ENCODE assay signal across 25 cellular contexts in genomic region chr2:185745864-185746859, GRCh38. TPM values are rescaled to one million over a fixed set of nuclear protein-coding genes. Genes with fewer than 3 reads are reported as not detected.
DNase-seq lines count a peak whose midpoint lies in the region; ATAC-seq, FAIRE-seq and TF ChIP-seq lines count a peak whose summit lies in the region.
"Had no signal": no experiment of that assay in that cellular context is flagged by ENCODE, and none has a peak within 500 bp of the region (broad histone marks: within the 10 kb centered on the region; RNA-seq: fewer than 3 reads in every experiment).

No MANE protein-coding gene starts in this region.

- WGBS in K562 (ENCODE audit: insufficient coverage, low coverage, missing lambda C conversion rate), result 2% methylated on average over 5 of the region's 5 CpGs
- 98% methylated on average over 5 of the region's 5 CpGs for WGBS in smooth muscle cell (ENCODE audit: low lambda C conversion rate)
- 82 to 91% methylated on average over 5 of the region's 5 CpGs for WGBS in lower leg skin, 2 donors

- no peaks in the 10 kb centered on the region for H3K4me1 Mint-ChIP-seq in activated CD4-positive, alpha-beta memory T cell treated with anti-CD3 and anti-CD28 coated beads for 36 hours (ENCODE audit: low read depth)

- POLR2A ChIA-PET in K562 (lab: Yijun Ruan, JAX), result no interaction called here
- POLR2A ChIA-PET in activated CD4-positive, alpha-beta memory T cell treated with anti-CD3 and anti-CD28 coated beads for 36 hours (lab: Charles Lee), result no interaction called here

- H4K20me1 ChIP-seq in K562 (replicated peaks; ENCODE audit: control insufficient read depth, insufficient read depth, low read length), result no peaks in the 10 kb centered on the region
- H4K20me1 ChIP-seq in smooth muscle cell (ENCODE audit: low read depth), result no peaks in the 10 kb centered on the region
- H4K20me1 ChIP-seq: BLaER1 had no signal

- DNase-seq in H54 (ENCODE audit: insufficient read length, low spot score) (no peak), K562 (ENCODE audit: extremely low read depth in 1 of 4, low spot score in 3 of 4) (no peak), left colon (no peak), smooth muscle cell (lab: John Stamatoyannopoulos, UW; ENCODE audit: unreplicated experiment) (no peak), Right ventricle myocardium inferior (ENCODE audit: missing footprints) (no peak), lower leg skin (ENCODE audit: low spot score in 2 of 2) (no peak), Peyer's patch (no peak)
- no peak for DNase-seq in activated CD4-positive, alpha-beta memory T cell treated with anti-CD3 and anti-CD28 coated beads for 36 hours
- DNase-seq: ACHN; CD4-positive, alpha-beta T cell; COR-L47; DMS 273 treated with DMSO at 0.1 percent for 48 hours; GOT3; KBM-7; NCI-H1092 treated with DMSO at 0.1 percent for 48 hours; NCI-H1436 treated with DMSO at 0.1 percent for 48 hours; NCI-H1930; NCI-H2227 treated with DMSO at 0.1 percent for 48 hours; NCI-H510A; NCI-H748 treated with DMSO at 0.1 percent for 48 hours had no signal

- ATAC-seq in K562, result no peak
- ATAC-seq in left colon, result peak; percentile 88
- no peak for ATAC-seq in Right ventricle myocardium inferior
- ATAC-seq: HCT116, Panc1 had no signal

- H3F3A ChIP-seq in smooth muscle cell (ENCODE audit: low read depth), result no peaks in the 10 kb centered on the region

- no peak for TF ChIP-seq EP300 in K562 (IDR thresholded peaks at IDR 0.05; ENCODE audit: low read length)

- in situ Hi-C loops in K562 (cut with MboI), result no loop called here

- H3K27ac ChIP-seq in K562 (ENCODE audit: extremely low read depth, low read depth, low read length) (no peak overlapping the region), smooth muscle cell (ENCODE audit: low read depth) (no peak overlapping the region), Peyer's patch (no peak overlapping the region)
- H3K27ac ChIP-seq: BLaER1 had no signal

- BruUV-seq in K562 (replicated peaks; lab: Mats Ljungman, UMichigan), result no TSS peak

- FAIRE-seq in H54 (lab: Jason Lieb, UNC) (peak; percentile 36), K562 (lab: Jason Lieb, UNC) (no peak)
- FAIRE-seq: GM12892 had no signal

- TF ChIP-seq RAD21 in K562 (CRISPR knock-in tag; conservative IDR thresholded peaks at IDR 0.05 in 1 of 2, IDR thresholded peaks at IDR 0.05 in 1 of 2), result no peak

- H3K4me3 Mint-ChIP-seq in activated CD4-positive, alpha-beta memory T cell treated with anti-CD3 and anti-CD28 coated beads for 36 hours, result no peak overlapping the region
- H3K4me3 Mint-ChIP-seq: CD4-positive, alpha-beta T cell had no signal

- H3K36me3 ChIP-seq in K562 (ENCODE audit: control insufficient read depth, insufficient read depth, low read length) (no peaks in the 10 kb centered on the region), smooth muscle cell (ENCODE audit: low read depth) (no peaks in the 10 kb centered on the region), Peyer's patch (no peaks in the 10 kb centered on the region)
- H3K36me3 ChIP-seq: BLaER1 had no signal

- intact Hi-C loops in K562 (cut with micrococcal nuclease) (no loop called here), left colon (cut with DNase I, micrococcal nuclease) (no loop called here), Right ventricle myocardium inferior (cut with DNase I) (no loop called here), lower leg skin (cut with DNase I; ENCODE audit: low total_unique reads) (no loop called here)
- intact Hi-C loops in activated CD4-positive, alpha-beta memory T cell treated with anti-CD3 and anti-CD28 coated beads for 36 hours (cut with micrococcal nuclease), result no loop called here

- H3K9me3 ChIP-seq in K562 (replicated peaks; ENCODE audit: control insufficient read depth, insufficient read depth, low read depth, low read length), result no peaks in the 10 kb centered on the region
- H3K9me3 ChIP-seq in smooth muscle cell (replicated peaks; ENCODE audit: low read depth), result no peaks in the 10 kb centered on the region
- H3K9me3 ChIP-seq in Peyer's patch, result no peaks in the 10 kb centered on the region
- H3K9me3 ChIP-seq: BLaER1 had no signal

- no peak overlapping the region for H3K27ac Mint-ChIP-seq in activated CD4-positive, alpha-beta memory T cell treated with anti-CD3 and anti-CD28 coated beads for 36 hours
- H3K27ac Mint-ChIP-seq: CD4-positive, alpha-beta T cell had no signal

- H3K79me2 ChIP-seq in K562 (ENCODE audit: control insufficient read depth, insufficient read depth, low read length) (no peaks in the 10 kb centered on the region), smooth muscle cell (ENCODE audit: low read depth) (no peaks in the 10 kb centered on the region)

- H3K9ac ChIP-seq in K562 (ENCODE audit: insufficient read depth in 1 of 2, low read depth in 2 of 2, low read length in 2 of 2) (no peak overlapping the region), smooth muscle cell (ENCODE audit: low read depth) (no peak overlapping the region)
- H3K9ac ChIP-seq: BLaER1 had no signal

- TF ChIP-seq POLR2A in H54 (IDR thresholded peaks at IDR 0.05; ENCODE audit: low read depth, low read length), result no peak
- no peak for TF ChIP-seq POLR2A in K562 (conservative IDR thresholded peaks at IDR 0.05)
- no peak for TF ChIP-seq POLR2A in lower leg skin (IDR thresholded peaks at IDR 0.05)
- TF ChIP-seq POLR2A in Peyer's patch (IDR thresholded peaks at IDR 0.05), result no peak

- no peak overlapping the region for H3K4me2 ChIP-seq in K562 (ENCODE audit: insufficient read depth, low read length)
- H3K4me2 ChIP-seq in smooth muscle cell, result no peak overlapping the region
- H3K4me2 ChIP-seq: BLaER1 had no signal

- CTCF ChIA-PET in K562 (lab: Yijun Ruan, JAX; ENCODE audit: low intra/inter-chr PET ratio), result no interaction called here
- CTCF ChIA-PET in activated CD4-positive, alpha-beta memory T cell treated with anti-CD3 and anti-CD28 coated beads for 36 hours (lab: Charles Lee), result no interaction called here

- H2AFZ ChIP-seq in K562 (ENCODE audit: low read depth, low read length) (no peak overlapping the region), smooth muscle cell (ENCODE audit: low read depth) (no peak overlapping the region)

- no peaks in the 10 kb centered on the region for H3K27me3 Mint-ChIP-seq in activated CD4-positive, alpha-beta memory T cell treated with anti-CD3 and anti-CD28 coated beads for 36 hours
- H3K27me3 Mint-ChIP-seq: CD4-positive, alpha-beta T cell had no signal

- H3K27me3 ChIP-seq in K562 (ENCODE audit: control insufficient read depth in 2 of 2, insufficient read depth in 2 of 2, low read length in 2 of 2) (no peaks in the 10 kb centered on the region), smooth muscle cell (ENCODE audit: low read depth) (no peaks in the 10 kb centered on the region), Peyer's patch (no peaks in the 10 kb centered on the region)
- H3K27me3 ChIP-seq: BLaER1 had no signal

- TF ChIP-seq CTCF in K562 (IDR thresholded peaks at IDR 0.05 in 2 of 3, conservative IDR thresholded peaks at IDR 0.05 in 1 of 3; ENCODE audit: insufficient read depth in 2 of 3, low read depth in 1 of 3, low read length in 3 of 3), result no peak
- TF ChIP-seq CTCF in smooth muscle cell (IDR thresholded peaks at IDR 0.05; ENCODE audit: borderline replicate concordance, insufficient read depth, poor library complexity, severe bottlenecking), result no peak
- no peak for TF ChIP-seq CTCF in lower leg skin (IDR thresholded peaks at IDR 0.05)
- no peak for TF ChIP-seq CTCF in Peyer's patch (IDR thresholded peaks at IDR 0.05)

- peaks cover 10% of the 10 kb centered on the region for H3K9me3 Mint-ChIP-seq in activated CD4-positive, alpha-beta memory T cell treated with anti-CD3 and anti-CD28 coated beads for 36 hours

- H3K9me1 ChIP-seq in K562 (ENCODE audit: control insufficient read depth, insufficient read depth, low read length), result no peaks in the 10 kb centered on the region

- H3K4me1 ChIP-seq in K562 (replicated peaks in 1 of 2; ENCODE audit: control insufficient read depth in 2 of 2, insufficient read depth in 2 of 2, low read length in 2 of 2) (no peaks in the 10 kb centered on the region), smooth muscle cell (ENCODE audit: low read depth) (no peaks in the 10 kb centered on the region), Peyer's patch (no peaks in the 10 kb centered on the region)
- H3K4me1 ChIP-seq: BLaER1 had no signal

- H3K36me3 Mint-ChIP-seq in activated CD4-positive, alpha-beta memory T cell treated with anti-CD3 and anti-CD28 coated beads for 36 hours, result no peaks in the 10 kb centered on the region

- H3K4me3 ChIP-seq in K562, result no peak overlapping the region
- peak overlapping the region; percentile 8 for H3K4me3 ChIP-seq in smooth muscle cell
- H3K4me3 ChIP-seq in lower leg skin (ENCODE audit: low read depth, poor library complexity, severe bottlenecking), result no peak overlapping the region
- H3K4me3 ChIP-seq in Peyer's patch, result no peak overlapping the region
- H3K4me3 ChIP-seq: BLaER1 had no signal

TF ChIP-seq in K562, 482 proteins besides CTCF, POLR2A, EP300 and RAD21 (continues in another document):
- no peak for TF ChIP-seq ZNF165 (CRISPR knock-in tag; IDR thresholded peaks at IDR 0.05; ENCODE audit: borderline replicate concordance)
- TF ChIP-seq PML (IDR thresholded peaks at IDR 0.05; ENCODE audit: low read length), result no peak
- TF ChIP-seq CBX3 (IDR thresholded peaks at IDR 0.05; ENCODE audit: borderline replicate concordance in 1 of 2, low read length in 2 of 2), result no peak

RNA-seq across cellular contexts. Expression of gene FSIP2, which starts 7.6 kb away (rescaled TPM):
- total RNA-seq in K562 (2011; cell fraction: chromatin; rRNA removed; ENCODE audit: low replicate concordance), result 0.09 and 0.60 TPM in 2 replicates
- total RNA-seq in K562 (2011; cell fraction: nucleolus; rRNA removed), result 0.13 TPM in 1 of 2 replicates, not detected in the other
- 1.5 TPM in 1 of 2 replicates, not detected in the other for total RNA-seq in K562 (2011; cell fraction: nucleoplasm; rRNA removed)
- not detected in 2 replicates for total RNA-seq in K562 (2014; rRNA removed)
- total RNA-seq in K562 (2014; rRNA removed; fragmentation: Illumina TruSeq; extraction: Trizol), result not detected in 2 replicates
- 0.04 TPM in 1 of 2 replicates, not detected in the other for total RNA-seq in K562 (2015; rRNA removed; fragmentation: Illumina TruSeq; extraction: Trizol)
- total RNA-seq in K562 (2021), result 0.04 TPM in 2 replicates
- polyA plus RNA-seq in K562 (2011; rRNA removed), result not detected in 2 replicates
- polyA plus RNA-seq in K562 (2011; cell fraction: cytosol; rRNA removed), result not detected in 2 replicates
- not detected in 2 replicates for polyA plus RNA-seq in K562 (2011; cell fraction: nucleus; rRNA removed)
- 0.21 and 0.58 TPM in 2 replicates for polyA plus RNA-seq in K562 (2012)
- not detected in 2 replicates for polyA plus RNA-seq in K562 (2014; fragmentation: Illumina TruSeq; extraction: Trizol)
- polyA plus RNA-seq in K562 (2014; fragmentation: Nextera tagmentation; extraction: Ambion mirVana), result under 1 TPM in 1 of 2 experiments, not detected in 1; 0.01 TPM
- polyA plus RNA-seq in K562 (2014; rRNA removed), result not detected in 2 replicates
- not detected in 2 replicates for polyA minus RNA-seq in K562 (2011; rRNA and poly(A)+ RNA removed)
- not detected in 2 replicates for polyA minus RNA-seq in K562 (2011; cell fraction: cytosol; rRNA and poly(A)+ RNA removed)
- 0.13 and 0.22 TPM in 2 replicates for polyA minus RNA-seq in K562 (2011; cell fraction: nucleus; rRNA and poly(A)+ RNA removed)
- total RNA-seq in left colon, result 10 to 100 TPM; 10.6 to 17.2 TPM
- 5.9 and 6.0 TPM in 2 replicates for total RNA-seq in smooth muscle cell
- polyA plus RNA-seq in smooth muscle cell, result 1.9 and 2.2 TPM in 2 replicates
- 0.11 TPM for total RNA-seq in Right ventricle myocardium inferior
- total RNA-seq in lower leg skin, result 1 to 10 TPM in 1 of 4 donors, under 1 TPM in 3; 0.10 to 6.9 (median 0.65) TPM
- under 1 TPM; 0.10 TPM for total RNA-seq in activated CD4-positive, alpha-beta memory T cell treated with anti-CD3 and anti-CD28 coated beads for 36 hours
- 1 to 10 TPM; 1.7 to 8.4 (median 5.3) TPM for total RNA-seq in Peyer's patch
- total RNA-seq: G401 had no signal
